ENCODE assay signal across 8 cellular contexts in the genomic region with DNA sequence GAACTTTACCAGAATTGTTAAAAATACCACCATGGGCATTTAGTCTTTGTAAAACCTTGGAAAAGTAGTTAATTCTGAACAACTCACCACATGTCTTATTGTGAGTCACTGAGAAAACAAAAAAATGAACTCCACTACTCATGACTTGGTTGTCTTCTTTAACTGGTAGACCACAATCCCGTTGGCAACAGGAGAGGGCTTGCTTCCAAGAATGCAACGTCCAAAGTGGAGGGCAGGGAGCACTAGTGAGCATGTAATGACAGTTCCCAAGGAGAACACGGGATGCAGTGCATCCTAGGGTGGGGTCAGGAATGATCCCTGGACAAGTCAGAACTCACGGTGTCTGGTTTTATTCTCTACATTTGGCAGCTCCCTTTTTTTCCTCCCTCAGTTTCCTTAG. TPM values are rescaled to one million over a fixed set of nuclear protein-coding genes. Genes with fewer than 3 reads are reported as not detected.
DNase-seq lines count a peak whose midpoint lies in the region; ATAC-seq and TF ChIP-seq lines count a peak whose summit lies in the region.

No MANE protein-coding gene starts in this region.

- TF ChIP-seq POLR2A in right lobe of liver (IDR thresholded peaks at IDR 0.05): no peak

- no peak overlapping the region for H3K4me3 ChIP-seq in BJ (ENCODE audit: low read depth, low read length)
- H3K4me3 ChIP-seq in cardiac fibroblast (replicated peaks in 1 of 2; ENCODE audit: low read depth in 2 of 2, low read length in 2 of 2): no peak overlapping the region
- H3K4me3 ChIP-seq in right lobe of liver: peak overlapping the region in 1 of 3 donors; percentile 2
- H3K4me3 ChIP-seq in CD8-positive, alpha-beta memory T cell (ENCODE audit: low read length): no peak overlapping the region

- no peaks in the 10 kb centered on the region for H3K4me1 Mint-ChIP-seq in CD8-positive, alpha-beta memory T cell

- intact Hi-C loops in right lobe of liver (cut with DNase I): no loop called here

- peak overlapping the region in 1 of 3 donors; percentile 61 for H3K27ac ChIP-seq in right lobe of liver
- H3K27ac ChIP-seq in CD8-positive, alpha-beta memory T cell (ENCODE audit: low read depth, low read length): no peak overlapping the region

- CTCF ChIA-PET in BJ (lab: Yijun Ruan, JAX): interaction anchor here (0.7 to 3.9 kb wide), 8 partner anchors 15 to 853 kb away, joined by 3 to 29 read pairs (median 3); a partner anchor contains a TSS
- CTCF ChIA-PET in CD8-positive, alpha-beta memory T cell (lab: Charles Lee): no interaction called here

- H3K27me3 ChIP-seq in BJ (ENCODE audit: control insufficient read depth, insufficient read depth, low read length): no peaks in the 10 kb centered on the region
- H3K27me3 ChIP-seq in right lobe of liver: no peaks in the 10 kb centered on the region
- no peaks in the 10 kb centered on the region for H3K27me3 ChIP-seq in CD8-positive, alpha-beta memory T cell (ENCODE audit: insufficient read depth, low read length, poor library complexity, severe bottlenecking)

- H3K36me3 ChIP-seq in BJ (ENCODE audit: control insufficient read depth, insufficient read depth, low read length) (no peaks in the 10 kb centered on the region), right lobe of liver (no peaks in the 10 kb centered on the region)
- no peaks in the 10 kb centered on the region for H3K36me3 ChIP-seq in CD8-positive, alpha-beta memory T cell (ENCODE audit: insufficient read depth, low read length)

- DNase-seq in BJ (ENCODE audit: low read depth) (peak; percentile 86), LHCN-M2 (ENCODE audit: low read depth) (peak; percentile 97), cardiac fibroblast (ENCODE audit: low read depth in 2 of 2) (peak; percentile 86 to 93), right lobe of liver (peak; percentile 46 to 83 (median 66)), NCI-H2107 (lab: John Stamatoyannopoulos, UW) (no peak), 8988T (no peak)
- no peak for DNase-seq in activated naive CD4-positive, alpha-beta T cell (lab: John Stamatoyannopoulos, UW)
- DNase-seq in CD8-positive, alpha-beta memory T cell: no peak

- POLR2A ChIA-PET in BJ (lab: Charles Lee): no interaction called here
- POLR2A ChIA-PET in CD8-positive, alpha-beta memory T cell (lab: Charles Lee): no interaction called here

- peaks cover 5 to 9% of the 10 kb centered on the region in 2 donors for H3K27me3 Mint-ChIP-seq in CD8-positive, alpha-beta memory T cell

- no peak overlapping the region for H3K27ac Mint-ChIP-seq in CD8-positive, alpha-beta memory T cell

- H3K36me3 Mint-ChIP-seq in CD8-positive, alpha-beta memory T cell: peaks cover 0 to 2% (median 0%) of the 10 kb centered on the region in 3 donors

- no peak overlapping the region for H3K4me3 Mint-ChIP-seq in CD8-positive, alpha-beta memory T cell

- TF ChIP-seq CTCF in BJ (IDR thresholded peaks at IDR 0.05; ENCODE audit: insufficient read depth, low read depth, low read length) (peak; percentile 56), cardiac fibroblast (IDR thresholded peaks at IDR 0.05; ENCODE audit: low read depth, low read length) (peak; percentile 44), right lobe of liver (IDR thresholded peaks at IDR 0.05) (peak in 3 of 4 donors; percentile 6 to 36 (median 30))

- H3K4me1 ChIP-seq in right lobe of liver: peaks cover 0 to 12% (median 0%) of the 10 kb centered on the region in 4 donors
- H3K4me1 ChIP-seq in CD8-positive, alpha-beta memory T cell (ENCODE audit: insufficient read depth, low read length): no peaks in the 10 kb centered on the region

- WGBS in right lobe of liver (ENCODE audit: insufficient coverage, low coverage, low lambda C conversion rate, missing lambda C conversion rate): 0% methylated on average over 4 of the region's 4 CpGs

- H3K9me3 Mint-ChIP-seq in CD8-positive, alpha-beta memory T cell: peaks cover 0 to 1% (median 0%) of the 10 kb centered on the region in 5 donors

- ATAC-seq in right lobe of liver: peak; percentile 93 to 96 (median 94)

- H3K9me3 ChIP-seq in right lobe of liver: no peaks in the 10 kb centered on the region
- no peaks in the 10 kb centered on the region for H3K9me3 ChIP-seq in CD8-positive, alpha-beta memory T cell (ENCODE audit: low read length)

RNA-seq across cellular contexts. Expression of a gene that starts 15.2 kb away (rescaled TPM):
- polyA plus RNA-seq in BJ (2011; rRNA removed): 13.3 and 16.2 TPM in 2 replicates
- polyA minus RNA-seq in BJ (2011; rRNA and poly(A)+ RNA removed): 7.9 and 14.7 TPM in 2 replicates
- total RNA-seq in LHCN-M2 (2014; rRNA removed) (under 0.01 and 0.06 TPM in 2 replicates), right lobe of liver (1 to 10 TPM; 4.7 to 7.5 (median 5.7) TPM)
- 0.01 TPM for polyA plus RNA-seq in LHCN-M2 (2012)
- total RNA-seq in CD8-positive, alpha-beta memory T cell: under 1 TPM; 0.02 to 0.04 TPM
- polyA plus RNA-seq in CD8-positive, alpha-beta memory T cell: not detected

Comparison
In these comparisons a context has a peak if more than half of its experiments do, and no peak if none do; other contexts are left out.
1. DNase-seq: peak in BJ (single experiment), LHCN-M2 (single experiment), cardiac fibroblast (2 of 2) and right lobe of liver (3 of 3); none in NCI-H2107 (single experiment), 8988T (single experiment), activated naive CD4-positive, alpha-beta T cell (0 of 4) and CD8-positive, alpha-beta memory T cell (0 of 5).
2. Peak in every context shown above with its lines, with median percentiles within 50 percentile points of each other: CTCF ChIP-seq.